Comparison of ENCODE assay signal across 8 cellular contexts in genomic region chr7:129189661-129190310, GRCh38. TPM values are rescaled to one million over a fixed set of nuclear protein-coding genes. Genes with fewer than 3 reads are reported as not detected.
A peak's percentile ranks its signal among the peaks of the same experiment; 100 is the strongest.
DNase-seq lines count a peak whose midpoint lies in the region; ATAC-seq, FAIRE-seq and TF ChIP-seq lines count a peak whose summit lies in the region.

No MANE protein-coding gene starts in this region.

- H3K4me3 ChIP-seq in GM12864 (ENCODE audit: low read depth, low read length) (peak overlapping the region; percentile 30), skeletal muscle cell (ENCODE audit: low read depth, low read length) (peak overlapping the region; percentile 74)

- no peak for FAIRE-seq in RCC 7860 (lab: Jason Lieb, UNC)

- H3K4me3 Mint-ChIP-seq in T-helper 17 cell (peak overlapping the region; percentile 85), glutamatergic neuron (ENCODE audit: unreplicated experiment) (peak overlapping the region; percentile 89)

- H3K36me3 Mint-ChIP-seq in T-helper 17 cell (ENCODE audit: low read depth) (peaks cover 7% of the 10 kb centered on the region), glutamatergic neuron (ENCODE audit: unreplicated experiment) (peaks cover 5% of the 10 kb centered on the region)

- no peaks in the 10 kb centered on the region for H3K9me3 ChIP-seq in T-helper 17 cell (ENCODE audit: control insufficient read depth, low read length, poor library complexity, severe bottlenecking)

- peaks cover 2% of the 10 kb centered on the region for H3K9me3 Mint-ChIP-seq in glutamatergic neuron (ENCODE audit: unreplicated experiment)

- H3K4me1 Mint-ChIP-seq in T-helper 17 cell (peaks cover 12% of the 10 kb centered on the region), glutamatergic neuron (ENCODE audit: low read depth, unreplicated experiment) (peaks cover 15% of the 10 kb centered on the region)

- H3K27ac Mint-ChIP-seq in T-helper 17 cell = no peak overlapping the region
- peak overlapping the region; percentile 6 for H3K27ac Mint-ChIP-seq in glutamatergic neuron (ENCODE audit: unreplicated experiment)

- ATAC-seq in T-helper 17 cell = no peak
- no peak for ATAC-seq in HG03108 (IDR thresholded peaks at IDR 0.05; ENCODE audit: unreplicated experiment)

- no peak for DNase-seq in GM12864 (ENCODE audit: low read depth)
- DNase-seq in T-helper 17 cell = no peak
- no peak for DNase-seq in glutamatergic neuron
- no peak for DNase-seq in skeletal muscle cell (ENCODE audit: low read depth)
- no peak for DNase-seq in NCI-H1436 treated with DMSO at 0.1 percent for 48 hours (lab: John Stamatoyannopoulos, UW)
- DNase-seq in RCC 7860 (ENCODE audit: low spot score) = no peak
- DNase-seq in superior temporal gyrus (ENCODE audit: extremely low spot score) = no peak

- TF ChIP-seq CTCF in GM12864 (IDR thresholded peaks at IDR 0.05; ENCODE audit: low read depth, low read length, missing control alignments) (no peak), glutamatergic neuron (IDR thresholded peaks at IDR 0.05; ENCODE audit: partially characterized antibody, unreplicated experiment) (no peak)

- peaks cover 64% of the 10 kb centered on the region for H3K27me3 Mint-ChIP-seq in T-helper 17 cell
- H3K27me3 Mint-ChIP-seq in glutamatergic neuron (ENCODE audit: unreplicated experiment) = peaks cover 12% of the 10 kb centered on the region

RNA-seq across cellular contexts. Expression of gene SMO, which starts 1.4 kb away (rescaled TPM):
- total RNA-seq in T-helper 17 cell = not detected
- total RNA-seq in glutamatergic neuron (ENCODE audit: unreplicated experiment) = 5.9 TPM

RNA-seq across cellular contexts. Expression of gene AHCYL2, which starts 35.0 kb away (rescaled TPM):
- total RNA-seq in T-helper 17 cell (10 to 100 TPM; 13.4 to 16.6 TPM), glutamatergic neuron (ENCODE audit: unreplicated experiment) (16.8 TPM)

RNA-seq across cellular contexts. Expression of gene TSPAN33, which starts 45.3 kb away (rescaled TPM):
- total RNA-seq in T-helper 17 cell (10 to 100 TPM in 1 of 2 donors, 1 to 10 TPM in 1; 3.8 to 68.8 TPM), glutamatergic neuron (ENCODE audit: unreplicated experiment) (6.6 TPM)
